Comparison of ENCODE assay signal across 8 cellular contexts in the genomic region with DNA sequence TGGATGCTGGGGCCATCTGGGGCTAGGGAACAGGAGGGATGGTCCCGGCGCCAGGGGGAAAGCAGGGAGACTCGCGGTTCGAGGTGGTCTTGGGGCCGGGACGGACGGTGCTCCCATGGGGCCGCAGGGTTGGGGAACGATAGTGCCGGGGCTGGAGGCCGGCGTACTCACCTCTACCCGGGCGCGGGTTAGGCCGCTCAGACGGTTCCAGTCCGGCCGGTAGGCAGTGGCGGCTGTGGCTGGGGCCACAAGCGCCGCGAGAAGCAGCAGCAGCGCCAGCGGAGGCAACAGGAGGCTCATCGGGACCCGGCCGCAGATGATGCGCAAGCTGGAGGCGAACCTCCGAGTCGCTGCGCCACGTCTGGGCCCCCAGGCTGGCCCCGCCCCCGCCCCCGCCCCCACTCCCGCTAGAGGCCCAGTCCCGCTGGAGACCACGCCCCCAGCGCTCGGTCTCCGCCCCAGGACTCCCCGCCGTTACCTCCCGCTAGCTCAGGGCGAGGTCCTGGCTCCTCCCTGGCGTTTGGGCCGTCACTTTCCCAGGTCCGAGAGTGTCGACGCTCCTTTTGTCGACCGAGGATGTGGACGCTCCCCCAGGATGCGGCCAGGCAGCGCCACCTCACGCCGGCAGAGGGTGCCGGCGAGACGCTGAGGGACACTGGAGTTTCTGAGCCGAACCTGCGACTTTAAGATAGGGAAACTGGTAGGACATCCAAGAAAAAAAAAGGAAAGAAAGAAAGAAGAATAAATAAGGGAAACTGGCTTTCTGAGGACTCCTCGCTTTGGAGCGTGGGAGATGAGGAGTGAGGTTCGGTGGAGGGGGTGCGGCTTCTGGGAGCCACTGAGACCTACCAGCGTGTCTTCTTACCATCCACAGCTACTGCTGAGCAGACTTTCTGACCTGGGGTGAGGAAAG. TPM values are rescaled to one million over a fixed set of nuclear protein-coding genes. Genes with fewer than 3 reads are reported as not detected.
DNase-seq lines count a peak whose midpoint lies in the region; ATAC-seq and TF ChIP-seq lines count a peak whose summit lies in the region.

A gene with protein sequence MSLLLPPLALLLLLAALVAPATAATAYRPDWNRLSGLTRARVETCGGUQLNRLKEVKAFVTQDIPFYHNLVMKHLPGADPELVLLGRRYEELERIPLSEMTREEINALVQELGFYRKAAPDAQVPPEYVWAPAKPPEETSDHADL (minus strand): TSS at position 363 of the 913 bp plus-strand sequence. CDS start 63 bp downstream, at position 300.

- intact Hi-C loops in activated CD8-positive, alpha-beta T cell treated with anti-CD3 and anti-CD28 coated beads for 36 hours (cut with micrococcal nuclease) = loop anchor here (10.0 kb wide), 1 partner anchor 187 kb away; the partner anchor contains the start of gene PIK3IP1
- intact Hi-C loops in lower lobe of right lung (cut with DNase I) = no loop called here

- H3K27ac ChIP-seq in ectodermal cell (ENCODE audit: insufficient read depth, low read depth, low read length, poor library complexity, severe bottlenecking) (no peak within 1 kb of the TSS), lower lobe of right lung (peak within 1 kb of the TSS; percentile 93)

- TF ChIP-seq CTCF in AG09319 (IDR thresholded peaks at IDR 0.05; ENCODE audit: low read depth, low read length) = peak; percentile 97
- peak; percentile 83 for TF ChIP-seq CTCF in activated CD8-positive, alpha-beta T cell treated with anti-CD3 and anti-CD28 coated beads for 36 hours (IDR thresholded peaks at IDR 0.05)
- TF ChIP-seq CTCF in lower lobe of right lung (IDR thresholded peaks at IDR 0.05) = peak; percentile 85

- H3K36me3 ChIP-seq in ectodermal cell (ENCODE audit: control insufficient read depth, insufficient read depth, low read length) = no peaks in the 10 kb centered on the region
- peaks cover 8% of the 10 kb centered on the region for H3K36me3 ChIP-seq in lower lobe of right lung

- H3K27me3 ChIP-seq in ectodermal cell (ENCODE audit: control insufficient read depth, insufficient read depth, low read length, poor library complexity, severe bottlenecking) (peaks cover 30% of the 10 kb centered on the region), lower lobe of right lung (ENCODE audit: low read depth) (no peaks in the 10 kb centered on the region)

- POLR2A ChIA-PET in activated CD8-positive, alpha-beta T cell treated with anti-CD3 and anti-CD28 coated beads for 36 hours (lab: Charles Lee) = interaction anchor here (1.5 to 3.2 kb wide), 3 partner anchors 9 to 26 kb away, joined by 3 to 12 read pairs (median 7); partner anchors contain the start of gene SMTN

- 2% methylated on average over 70 of the region's 70 CpGs for WGBS in ectodermal cell, 2 experiments

- ATAC-seq in GM19025 (IDR thresholded peaks at IDR 0.05; ENCODE audit: low read depth, unreplicated experiment) (peak; percentile 87), HG03280 (IDR thresholded peaks at IDR 0.05; ENCODE audit: unreplicated experiment) (peak; percentile 88), lower lobe of right lung (peak; percentile 97 to 98)
- peak; percentile 95 for ATAC-seq in activated CD8-positive, alpha-beta T cell treated with anti-CD3 and anti-CD28 coated beads for 36 hours

- CTCF ChIA-PET in activated CD8-positive, alpha-beta T cell treated with anti-CD3 and anti-CD28 coated beads for 36 hours (lab: Charles Lee) = interaction anchor here (0.6 to 2.2 kb wide), 30 partner anchors 9 to 407 kb away, joined by 3 to 12 read pairs (median 4); partner anchors contain the start of genes LIMK2 and RNF185

- H3K4me1 ChIP-seq in ectodermal cell (ENCODE audit: control insufficient read depth, insufficient read depth, low read length) = peaks cover 3% of the 10 kb centered on the region
- peaks cover 10% of the 10 kb centered on the region for H3K4me1 ChIP-seq in lower lobe of right lung

- H3K27ac Mint-ChIP-seq in activated CD8-positive, alpha-beta T cell treated with anti-CD3 and anti-CD28 coated beads for 36 hours = peak within 1 kb of the TSS; percentile 80

- no peaks in the 10 kb centered on the region for H3K9me3 Mint-ChIP-seq in activated CD8-positive, alpha-beta T cell treated with anti-CD3 and anti-CD28 coated beads for 36 hours

- H3K4me3 ChIP-seq in ectodermal cell (ENCODE audit: insufficient read depth, low read depth, low read length) (peak within 1 kb of the TSS; percentile 47), lower lobe of right lung (peak within 1 kb of the TSS; percentile 81)

- peak within 1 kb of the TSS; percentile 78 for H3K4me3 Mint-ChIP-seq in activated CD8-positive, alpha-beta T cell treated with anti-CD3 and anti-CD28 coated beads for 36 hours

- H3K9me3 ChIP-seq in ectodermal cell (ENCODE audit: control insufficient read depth, low read length) (no peaks in the 10 kb centered on the region), lower lobe of right lung (no peaks in the 10 kb centered on the region)

- peaks cover 18% of the 10 kb centered on the region for H3K4me1 Mint-ChIP-seq in activated CD8-positive, alpha-beta T cell treated with anti-CD3 and anti-CD28 coated beads for 36 hours (ENCODE audit: low read depth)

- no peaks in the 10 kb centered on the region for H3K36me3 Mint-ChIP-seq in activated CD8-positive, alpha-beta T cell treated with anti-CD3 and anti-CD28 coated beads for 36 hours (ENCODE audit: low read depth)

- DNase-seq in AG09319 (ENCODE audit: extremely low read depth, low read depth) (peak; percentile 97), NCI-H526 (lab: John Stamatoyannopoulos, UW) (peak; percentile 95 to 98), lower lobe of right lung (peak; percentile 98)
- DNase-seq in activated CD8-positive, alpha-beta T cell treated with anti-CD3 and anti-CD28 coated beads for 36 hours = peak; percentile 89
- peak; percentile 69 to 72 (median 69) for DNase-seq in stimulated activated CD4-positive, alpha-beta T cell treated with anti-CD3 and anti-CD28 coated beads, TNF-alpha, amount 100 ng/mL, for 1 hour (ENCODE audit: low read depth in 3 of 3, low spot score in 1 of 3)

- H3K27me3 Mint-ChIP-seq in activated CD8-positive, alpha-beta T cell treated with anti-CD3 and anti-CD28 coated beads for 36 hours = no peaks in the 10 kb centered on the region

RNA-seq across cellular contexts. Expression of the gene that starts here (rescaled TPM):
- 1 to 10 TPM; 3.6 to 5.8 TPM for total RNA-seq in activated CD8-positive, alpha-beta T cell treated with anti-CD3 and anti-CD28 coated beads for 36 hours
- 12.3 TPM for polyA plus RNA-seq in ectodermal cell (2013, experiment 1 of 4)
- polyA plus RNA-seq in ectodermal cell (2013, experiment 2 of 4) = 14.6 TPM
- 20.0 TPM for polyA plus RNA-seq in ectodermal cell (2013, experiment 3 of 4)
- 20.8 TPM for polyA plus RNA-seq in ectodermal cell (2013, experiment 4 of 4)
- 86.8 TPM for total RNA-seq in lower lobe of right lung

Comparison
In these comparisons a context has a peak if more than half of its experiments do, and no peak if none do; other contexts are left out.
1. RNA of the gene that starts here (total RNA-seq): 86.8 TPM in lower lobe of right lung (single experiment); 3.6 to 5.8 TPM in activated CD8-positive, alpha-beta T cell treated with anti-CD3 and anti-CD28 coated beads for 36 hours; every median in the first group is over 10 times any median in the second.
2. Peak in every context shown above with its lines, with median percentiles within 50 percentile points of each other: DNase-seq, CTCF ChIP-seq and ATAC-seq.